ENCODE assay signal across 22 cellular contexts in the genomic region with DNA sequence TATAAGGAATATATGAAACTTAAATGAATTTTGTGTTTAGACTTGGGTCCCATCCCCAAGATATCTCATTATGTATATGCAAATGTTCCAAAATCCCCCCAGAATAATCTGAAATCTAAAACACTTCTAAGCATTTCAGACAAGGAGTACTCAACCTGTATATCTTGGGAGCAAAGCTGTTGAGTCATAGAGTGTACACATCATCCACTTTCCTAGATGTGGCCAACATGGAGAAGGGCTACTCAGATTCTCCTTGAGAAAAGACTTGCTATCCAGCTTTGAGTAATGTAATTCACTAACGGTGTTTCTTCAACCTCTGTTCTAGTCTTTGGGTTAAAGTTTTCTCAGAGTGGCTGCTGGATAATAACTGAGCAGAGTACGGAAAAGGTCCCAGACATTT.
"Had no signal": no experiment of that assay in that cellular context is flagged by ENCODE, and none has a peak within 500 bp of the region (broad histone marks: within the 10 kb centered on the region; RNA-seq: fewer than 3 reads in every experiment).

No MANE protein-coding gene starts in this region.

- H3K27me3 ChIP-seq: SJSA1 had no signal

- H3K36me3 ChIP-seq: SJSA1 had no signal

- FAIRE-seq: HTR-8/SVneo had no signal

- H3K4me1 ChIP-seq: SJSA1 had no signal

- H3K27ac ChIP-seq: HL-60, SJSA1, SK-N-MC had no signal

- H3K4me3 ChIP-seq: SJSA1, SK-N-MC had no signal

- DNase-seq: KBM-7, MV-4-11, NCI-H1048, NCI-H1105, NCI-H1417, NCI-H1436 treated with DMSO at 0.1 percent for 48 hours, NCI-H1694, NCI-H187 treated with DMSO at 0.1 percent for 48 hours, NCI-H2029 treated with DMSO at 0.1 percent for 48 hours, NCI-H2171 treated with DMSO at 0.1 percent for 48 hours, NCI-H446, NCI-H510A, NCI-H524 treated with DMSO at 0.1 percent for 48 hours, NCI-H69, NCI-H774, SHP77 treated with DMSO at 0.1 percent for 48 hours had no signal

- H3K9me3 ChIP-seq: SJSA1 had no signal

- ATAC-seq: Panc1, Right ventricle myocardium inferior had no signal
